ENCODE assay signal across 36 cellular contexts in the genomic region with DNA sequence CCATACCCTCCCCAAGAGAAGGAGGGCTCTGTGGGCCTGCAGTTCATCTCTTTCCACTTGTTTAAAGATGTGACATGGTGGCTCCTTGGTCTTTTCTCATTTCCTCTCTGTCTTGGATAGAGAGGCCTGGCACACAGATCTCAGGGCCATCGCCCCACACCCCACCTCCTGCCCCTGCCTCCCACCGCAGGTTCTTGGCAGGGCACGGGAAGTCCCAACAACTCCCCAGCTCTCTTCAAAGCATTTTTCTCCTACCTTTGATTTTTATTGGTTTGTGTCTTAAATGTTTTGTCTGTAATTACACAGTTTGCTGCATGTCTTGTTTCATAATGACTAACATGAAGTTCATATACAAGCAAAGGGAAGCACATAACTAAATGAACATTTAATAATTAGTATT.
"Had no signal": no experiment of that assay in that cellular context is flagged by ENCODE, and none has a peak within 500 bp of the region (broad histone marks: within the 10 kb centered on the region; RNA-seq: fewer than 3 reads in every experiment).

No MANE protein-coding gene starts in this region.

- H3K27ac ChIP-seq: brain microvascular endothelial cell, PC-9, RWPE1, WERI-Rb-1 had no signal

- ATAC-seq: activated CD8-positive, alpha-beta memory T cell treated with anti-CD3 and anti-CD28 coated beads, Interleukin-2, amount 10 ng/mL, durations not matched to agents 7 days and 5 days; Right ventricle myocardium inferior; SK-N-SH treated with all-trans-retinoic acid at 6 μM for 48 hours had no signal

- H2AFZ ChIP-seq: PC-9 had no signal

- H3K27ac Mint-ChIP-seq: activated CD4-positive, alpha-beta T cell treated with anti-CD3 and anti-CD28 coated beads, Interleukin-2, amount 10 ng/mL, durations not matched to agents 7 days and 5 days; activated CD8-positive, alpha-beta memory T cell treated with anti-CD3 and anti-CD28 coated beads, Interleukin-2, amount 10 ng/mL, durations not matched to agents 7 days and 5 days; activated naive CD8-positive, alpha-beta T cell treated with anti-CD3 and anti-CD28 coated beads for 36 hours had no signal

- H3K4me3 ChIP-seq: PC-9 had no signal

- H3K4me3 Mint-ChIP-seq: activated CD4-positive, alpha-beta T cell treated with anti-CD3 and anti-CD28 coated beads, Interleukin-2, amount 10 ng/mL, durations not matched to agents 7 days and 5 days; activated CD8-positive, alpha-beta memory T cell treated with anti-CD3 and anti-CD28 coated beads, Interleukin-2, amount 10 ng/mL, durations not matched to agents 7 days and 5 days; activated naive CD8-positive, alpha-beta T cell treated with anti-CD3 and anti-CD28 coated beads for 36 hours had no signal

- H3K27me3 Mint-ChIP-seq: activated CD4-positive, alpha-beta T cell treated with anti-CD3 and anti-CD28 coated beads, Interleukin-2, amount 10 ng/mL, durations not matched to agents 7 days and 5 days; activated CD8-positive, alpha-beta memory T cell treated with anti-CD3 and anti-CD28 coated beads, Interleukin-2, amount 10 ng/mL, durations not matched to agents 7 days and 5 days; activated naive CD8-positive, alpha-beta T cell treated with anti-CD3 and anti-CD28 coated beads for 36 hours had no signal

- H3K27me3 ChIP-seq: brain microvascular endothelial cell had no signal

- H3K36me3 Mint-ChIP-seq: activated CD8-positive, alpha-beta memory T cell treated with anti-CD3 and anti-CD28 coated beads, Interleukin-2, amount 10 ng/mL, durations not matched to agents 7 days and 5 days; activated naive CD8-positive, alpha-beta T cell treated with anti-CD3 and anti-CD28 coated beads for 36 hours had no signal

- H3K4me2 ChIP-seq: PC-9 had no signal

- DNase-seq: activated CD4-positive, alpha-beta T cell treated with anti-CD3 and anti-CD28 coated beads for 1 hour; activated CD4-positive, alpha-beta T cell treated with anti-CD3 and anti-CD28 coated beads, Interleukin-2, amount 10 ng/mL, durations not matched to agents 7 days and 5 days; activated CD4-positive, alpha-beta T cell treated with anti-CD3 and anti-CD28 coated beads, Interleukin-2, amount 50 U/mL, for 48 hours; activated CD4-positive, CD25-positive, alpha-beta regulatory T cell; activated CD8-positive, alpha-beta memory T cell treated with anti-CD3 and anti-CD28 coated beads for 24 hours; activated CD8-positive, alpha-beta memory T cell treated with anti-CD3 and anti-CD28 coated beads, Interleukin-2, amount 10 ng/mL, durations not matched to agents 7 days and 5 days; activated CD8-positive, alpha-beta memory T cell treated with anti-CD3 and anti-CD28 coated beads, Interleukin-2, amount 50 U/mL, for 48 hours; activated effector memory CD4-positive, alpha-beta T cell treated with anti-CD3 and anti-CD28 coated beads, Interleukin-2, amount 50 U/mL, for 16 hours; activated naive CD4-positive, alpha-beta T cell; activated naive CD4-positive, alpha-beta T cell treated with anti-CD3 and anti-CD28 coated beads, Interleukin-2, amount 50 U/mL, for 16 hours; activated naive CD8-positive, alpha-beta T cell treated with anti-CD3 and anti-CD28 coated beads for 36 hours; activated T-cell treated with anti-CD3 and anti-CD28 coated beads, Interleukin-2, amount 50 U/mL, for 48 hours; amniotic stem cell; aorta; brain microvascular endothelial cell; central memory CD4-positive, alpha-beta T cell; Kasumi-1; KG1; NCI-H1092 treated with DMSO at 0.1 percent for 48 hours; NCI-H1417; NCI-H146; NCI-H187; NCI-H2029 treated with DMSO at 0.1 percent for 48 hours; NCI-H2107; NCI-H2171; NCI-H510A; NCI-H526; NCI-H748 treated with DMSO at 0.1 percent for 48 hours; NK-92 treated with Interleukin-12 subunit alpha and Interleukin-12 subunit beta, amount 100 ng/mL, for 24 hours; PC-9; SIG-M5; T1000; WERI-Rb-1 had no signal

- H3K36me3 ChIP-seq: brain microvascular endothelial cell, WERI-Rb-1 had no signal

- H3K4me1 Mint-ChIP-seq: activated CD4-positive, alpha-beta T cell treated with anti-CD3 and anti-CD28 coated beads, Interleukin-2, amount 10 ng/mL, durations not matched to agents 7 days and 5 days; activated CD8-positive, alpha-beta memory T cell treated with anti-CD3 and anti-CD28 coated beads, Interleukin-2, amount 10 ng/mL, durations not matched to agents 7 days and 5 days; activated naive CD8-positive, alpha-beta T cell treated with anti-CD3 and anti-CD28 coated beads for 36 hours had no signal

- H3K9me3 Mint-ChIP-seq: activated CD4-positive, alpha-beta T cell treated with anti-CD3 and anti-CD28 coated beads, Interleukin-2, amount 10 ng/mL, durations not matched to agents 7 days and 5 days; activated naive CD8-positive, alpha-beta T cell treated with anti-CD3 and anti-CD28 coated beads for 36 hours had no signal
